ENCODE assay signal across 7 cellular contexts in genomic region chr4:159487284-159487747, GRCh38.
DNase-seq lines count a peak whose midpoint lies in the region; ATAC-seq lines count a peak whose summit lies in the region.

No MANE protein-coding gene starts in this region.

- H3K4me3 Mint-ChIP-seq in activated T-helper 2 cell treated with anti-CD3 and anti-CD28 coated beads, Interferon-gamma antibody, Interleukin-2, Interleukin-4, amounts not matched to agents 10 μg/mL and 5 μg/mL and 100 μg/mL, durations not matched to agents 14 hours and 24 hours and 36 hours (ENCODE audit: low read depth): no peak overlapping the region

- H3K36me3 Mint-ChIP-seq in activated T-helper 2 cell treated with anti-CD3 and anti-CD28 coated beads, Interferon-gamma antibody, Interleukin-2, Interleukin-4, amounts not matched to agents 10 μg/mL and 5 μg/mL and 100 μg/mL, durations not matched to agents 14 hours and 24 hours and 36 hours (ENCODE audit: low read depth): no peaks in the 10 kb centered on the region

- H3K9me3 Mint-ChIP-seq in activated T-helper 2 cell treated with anti-CD3 and anti-CD28 coated beads, Interferon-gamma antibody, Interleukin-2, Interleukin-4, amounts not matched to agents 10 μg/mL and 5 μg/mL and 100 μg/mL, durations not matched to agents 14 hours and 24 hours and 36 hours: no peaks in the 10 kb centered on the region

- ATAC-seq in GM19372 (IDR thresholded peaks at IDR 0.05; ENCODE audit: low read depth, unreplicated experiment): peak; percentile 90
- ATAC-seq in HG03280 (IDR thresholded peaks at IDR 0.05; ENCODE audit: unreplicated experiment): peak; percentile 91

- peaks cover 3% of the 10 kb centered on the region for H3K27me3 Mint-ChIP-seq in activated T-helper 2 cell treated with anti-CD3 and anti-CD28 coated beads, Interferon-gamma antibody, Interleukin-2, Interleukin-4, amounts not matched to agents 10 μg/mL and 5 μg/mL and 100 μg/mL, durations not matched to agents 14 hours and 24 hours and 36 hours (ENCODE audit: low read depth)

- H3K4me1 Mint-ChIP-seq in activated T-helper 2 cell treated with anti-CD3 and anti-CD28 coated beads, Interferon-gamma antibody, Interleukin-2, Interleukin-4, amounts not matched to agents 10 μg/mL and 5 μg/mL and 100 μg/mL, durations not matched to agents 14 hours and 24 hours and 36 hours (ENCODE audit: low read depth): no peaks in the 10 kb centered on the region

- DNase-seq in ELF-1 (ENCODE audit: low read depth, low spot score) (peak; percentile 74), NCI-H69 (lab: John Stamatoyannopoulos, UW) (peak; percentile 70), glomerular visceral epithelial cell (ENCODE audit: extremely low spot score) (peak; percentile 79), posterior cingulate gyrus (peak in 8 of 10 donors; percentile 27 to 89 (median 45))
- DNase-seq in activated T-helper 2 cell treated with anti-CD3 and anti-CD28 coated beads, Interferon-gamma antibody, Interleukin-2, Interleukin-4, amounts not matched to agents 10 μg/mL and 5 μg/mL and 100 μg/mL, durations not matched to agents 14 hours and 24 hours and 36 hours (ENCODE audit: low spot score): peak; percentile 9

- intact Hi-C loops in activated T-helper 2 cell treated with anti-CD3 and anti-CD28 coated beads, Interferon-gamma antibody, Interleukin-2, Interleukin-4, amounts not matched to agents 10 μg/mL and 5 μg/mL and 100 μg/mL, durations not matched to agents 14 hours and 24 hours and 36 hours (cut with micrococcal nuclease): loop anchor here (10.0 kb wide), 1 partner anchor 457 kb away; no protein-coding TSS in a partner anchor
- intact Hi-C loops in posterior cingulate gyrus (cut with DNase I): no loop called here

- H3K27ac Mint-ChIP-seq in activated T-helper 2 cell treated with anti-CD3 and anti-CD28 coated beads, Interferon-gamma antibody, Interleukin-2, Interleukin-4, amounts not matched to agents 10 μg/mL and 5 μg/mL and 100 μg/mL, durations not matched to agents 14 hours and 24 hours and 36 hours: no peak overlapping the region

Comparison
In these comparisons a context has a peak if more than half of its experiments do, and no peak if none do; other contexts are left out.
1. Peak in every context shown above with its lines: DNase-seq and ATAC-seq.
2. DNase-seq: peak in every context shown above with its lines; median percentile 79 in glomerular visceral epithelial cell; 74 in ELF-1; 70 in NCI-H69; 45 in posterior cingulate gyrus; 9 in activated T-helper 2 cell treated with anti-CD3 and anti-CD28 coated beads, Interferon-gamma antibody, Interleukin-2, Interleukin-4, amounts not matched to agents 10 μg/mL and 5 μg/mL and 100 μg/mL, durations not matched to agents 14 hours and 24 hours and 36 hours.